In genomic region chr1:169133801-169134558, GRCh38 we compare ENCODE assay signal across 13 cellular contexts. TPM values are rescaled to one million over a fixed set of nuclear protein-coding genes. Genes with fewer than 3 reads are reported as not detected.
DNase-seq lines count a peak whose midpoint lies in the region; ATAC-seq and TF ChIP-seq lines count a peak whose summit lies in the region.
"Had no signal": no experiment of that assay in that cellular context is flagged by ENCODE, and none has a peak within 500 bp of the region (broad histone marks: within the 10 kb centered on the region; RNA-seq: fewer than 3 reads in every experiment).

No MANE protein-coding gene starts in this region.

- POLR2A ChIA-PET in BJ (lab: Charles Lee): no interaction called here

- peak; percentile 36 for TF ChIP-seq CTCF in BJ (IDR thresholded peaks at IDR 0.05; ENCODE audit: insufficient read depth, low read depth, low read length)

- DNase-seq in BJ (ENCODE audit: low read depth) (no peak), HT-29 (ENCODE audit: low spot score) (peak; percentile 35), cerebellar cortex (ENCODE audit: low spot score) (peak; percentile 52), medulla oblongata (ENCODE audit: extremely low spot score) (peak; percentile 54), SKM-1 (lab: John Stamatoyannopoulos, UW; ENCODE audit: unreplicated experiment) (no peak), UCSD-AML1 (lab: John Stamatoyannopoulos, UW; ENCODE audit: unreplicated experiment) (no peak), NCI-H510A treated with DMSO at 0.1 percent for 48 hours (lab: John Stamatoyannopoulos, UW) (no peak)
- DNase-seq: activated naive CD4-positive, alpha-beta T cell treated with Interleukin-2 at 50 U/mL for 16 hours; DMS153; NCI-H2081; stimulated activated CD4-positive, alpha-beta T cell treated with anti-CD3 and anti-CD28 coated beads, Interleukin-4, amount 100 ng/mL, for 4 hours; T-helper 9 cell had no signal

- H3K27me3 ChIP-seq in BJ (ENCODE audit: control insufficient read depth, insufficient read depth, low read length): no peaks in the 10 kb centered on the region

- H3K4me3 ChIP-seq in BJ (ENCODE audit: low read depth, low read length): no peak overlapping the region

- H3K36me3 ChIP-seq in BJ (ENCODE audit: control insufficient read depth, insufficient read depth, low read length): no peaks in the 10 kb centered on the region

- CTCF ChIA-PET in BJ (lab: Yijun Ruan, JAX): interaction anchor here (0.8 to 2.1 kb wide), 6 partner anchors 10 to 214 kb away, joined by 3 to 5 read pairs (median 3); no protein-coding TSS in a partner anchor

- no peak for ATAC-seq in GM21367 (IDR thresholded peaks at IDR 0.05; ENCODE audit: unreplicated experiment)

RNA-seq across cellular contexts. Expression of gene ATP1B1, which starts 27.5 kb away (rescaled TPM):
- polyA plus RNA-seq in BJ (2011; rRNA removed): 10.5 and 18.8 TPM in 2 replicates
- 5.9 and 7.4 TPM in 2 replicates for polyA minus RNA-seq in BJ (2011; rRNA and poly(A)+ RNA removed)
- total RNA-seq in HT-29 (2014; rRNA removed; shearing (Covaris generic)): 83.5 and 86.4 TPM in 2 replicates

Comparison
In these comparisons a context has a peak if more than half of its experiments do, and no peak if none do; other contexts are left out.
1. DNase-seq: peak in HT-29 (single experiment), cerebellar cortex (single experiment) and medulla oblongata (single experiment); none in BJ (single experiment), SKM-1 (single experiment), UCSD-AML1 (single experiment) and NCI-H510A treated with DMSO at 0.1 percent for 48 hours (single experiment).